ENCODE assay signal across 1 cellular context in the genomic region with DNA sequence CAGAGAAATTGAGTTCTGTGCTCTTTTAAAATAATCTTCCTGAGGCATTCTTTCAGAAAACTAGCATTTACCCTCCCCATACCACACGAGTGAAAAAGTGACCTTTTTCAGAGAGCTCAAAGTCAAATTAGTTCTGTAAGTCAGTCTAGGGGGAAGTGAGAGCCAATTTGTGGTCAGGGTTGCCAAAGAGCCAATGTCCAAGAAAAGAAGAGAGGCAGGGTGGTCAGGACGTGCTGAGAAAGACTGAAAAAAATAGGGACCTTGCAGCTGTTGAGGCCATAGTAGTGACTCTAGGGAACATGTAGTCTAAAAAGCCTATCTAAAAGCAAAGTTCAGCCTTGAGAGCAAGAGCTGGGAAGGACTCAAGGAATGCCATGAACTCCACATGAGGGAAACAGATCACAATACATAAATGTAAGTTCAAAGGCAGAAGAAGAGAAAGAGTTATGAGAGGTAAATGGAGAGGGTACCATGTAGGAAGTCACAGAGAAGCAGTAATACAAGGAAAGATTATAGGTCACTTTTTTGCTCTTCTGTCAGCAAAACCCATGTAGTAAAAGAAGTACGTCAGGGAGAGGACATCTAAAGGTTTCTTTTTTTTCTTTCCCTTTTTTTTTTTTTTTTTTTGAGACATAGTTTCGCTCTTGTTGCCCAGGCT.
TF ChIP-seq lines count a peak whose summit lies in the region.

No MANE protein-coding gene starts in this region.

TF ChIP-seq in A549, 52 proteins besides CTCF, POLR2A, EP300 and RAD21 (continued from another document):
- TF ChIP-seq USF2 (IDR thresholded peaks at IDR 0.05) (no peak), ESRRA (IDR thresholded peaks at IDR 0.05; ENCODE audit: borderline replicate concordance, low read length) (no peak), POLR2AphosphoS2 (conservative IDR thresholded peaks at IDR 0.05; ENCODE audit: low read length) (no peak), HMGXB4 (CRISPR knock-in tag; IDR thresholded peaks at IDR 0.05; ENCODE audit: borderline replicate concordance) (no peak), PHF8 (IDR thresholded peaks at IDR 0.05; ENCODE audit: borderline replicate concordance, low read depth) (no peak)
TF ChIP-seq in A549: peak in this region for 0.
